ENCODE assay signal across 8 cellular contexts in the genomic region with DNA sequence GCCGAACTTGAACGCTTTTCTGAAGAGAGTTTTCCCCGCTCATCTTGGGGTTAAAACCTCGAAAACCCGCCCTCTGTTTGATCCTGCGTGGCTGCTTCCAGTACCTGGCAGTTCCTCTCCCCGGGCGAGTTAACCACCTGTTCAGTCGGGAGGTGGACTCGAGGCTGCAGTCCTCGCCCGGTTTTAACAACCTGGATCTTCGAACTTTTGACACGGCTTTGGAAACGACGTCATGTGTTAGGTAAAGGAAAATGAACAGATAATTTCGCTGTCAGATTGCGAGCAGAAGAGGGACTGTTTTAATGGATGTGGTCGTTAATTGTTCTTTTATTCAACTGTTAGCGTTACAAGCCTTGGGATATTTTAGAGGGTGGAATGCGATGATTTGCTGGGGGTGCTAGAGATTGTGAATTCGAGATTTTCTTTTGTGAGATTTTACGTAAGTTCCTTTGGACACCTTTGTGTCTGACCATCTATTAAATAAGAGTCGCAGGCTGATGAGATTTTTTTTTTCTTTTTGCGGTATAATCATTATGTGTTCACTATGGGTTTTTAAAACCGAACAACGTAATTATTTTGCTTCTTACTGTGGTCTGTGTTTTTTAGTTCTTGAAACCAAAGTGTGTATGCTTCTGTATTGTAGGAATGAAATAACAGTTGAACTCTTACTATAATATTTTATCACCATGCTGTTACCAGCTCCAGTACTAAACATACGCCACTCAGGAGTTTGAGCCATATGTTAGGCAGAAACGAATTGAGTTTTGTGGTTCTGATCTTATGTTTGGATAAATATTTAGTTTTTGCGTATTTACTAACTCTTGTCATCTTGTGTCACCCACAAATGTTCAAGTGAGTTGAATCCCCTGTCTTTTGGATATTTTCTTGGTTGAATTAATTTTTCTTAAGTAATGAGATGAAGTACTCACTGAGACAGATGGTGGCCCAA.
DNase-seq lines count a peak whose midpoint lies in the region; ATAC-seq and FAIRE-seq lines count a peak whose summit lies in the region.

No MANE protein-coding gene starts in this region.

- peak overlapping the region; percentile 83 to 90 for H3K4me3 ChIP-seq in mucosa of rectum (ENCODE audit: low read length in 2 of 2)

- no peaks in the 10 kb centered on the region for H3K27me3 ChIP-seq in mucosa of rectum (ENCODE audit: control insufficient read depth in 2 of 2, insufficient read depth in 2 of 2, low read length in 2 of 2)

- FAIRE-seq in RCC 7860 (lab: Jason Lieb, UNC), result peak; percentile 25

- peaks cover 16 to 39% of the 10 kb centered on the region in 2 donors for H3K4me1 Mint-ChIP-seq in effector memory CD8-positive, alpha-beta T cell (ENCODE audit: low read depth in 2 of 2)

- H3K4me1 ChIP-seq in mucosa of rectum (ENCODE audit: control insufficient read depth in 2 of 2, insufficient read depth in 2 of 2, low read length in 2 of 2), result peaks cover 3 to 9% of the 10 kb centered on the region in 2 donors

- peaks cover 0 to 2% of the 10 kb centered on the region in 2 donors for H3K9me3 ChIP-seq in mucosa of rectum (ENCODE audit: control insufficient read depth in 2 of 2, low read length in 2 of 2)

- H3K9ac ChIP-seq in mucosa of rectum (ENCODE audit: low read depth in 1 of 2, low read length in 2 of 2), result peak overlapping the region; percentile 81 to 94

- peak overlapping the region; percentile 94 to 97 for H3K27ac Mint-ChIP-seq in effector memory CD8-positive, alpha-beta T cell

- peak overlapping the region; percentile 97 for H3K27ac ChIP-seq in mucosa of rectum (ENCODE audit: low read depth in 2 of 2, low read length in 2 of 2)

- H3K27me3 Mint-ChIP-seq in effector memory CD8-positive, alpha-beta T cell, result peaks cover 0 to 3% of the 10 kb centered on the region in 2 donors

- H3K9me3 Mint-ChIP-seq in effector memory CD8-positive, alpha-beta T cell, result peaks cover 11 to 13% of the 10 kb centered on the region in 2 donors

- H3K36me3 Mint-ChIP-seq in effector memory CD8-positive, alpha-beta T cell (ENCODE audit: insufficient read depth), result peaks cover 12% of the 10 kb centered on the region

- DNase-seq in stimulated activated CD4-positive, alpha-beta T cell treated with anti-CD3 and anti-CD28 coated beads, Interleukin-2, amount 100 ng/mL, for 48 hours, result peak; percentile 41 to 44
- no peak for DNase-seq in stimulated activated CD4-positive, alpha-beta T cell treated with anti-CD3 and anti-CD28 coated beads, Interleukin-4, amount 100 ng/mL, for 1 hour
- DNase-seq in RCC 7860 (ENCODE audit: low spot score) (no peak), ecto neural progenitor cell (ENCODE audit: low spot score) (no peak), NCI-H345 (lab: John Stamatoyannopoulos, UW) (no peak)
- no peak for DNase-seq in effector memory CD8-positive, alpha-beta T cell

- H3K4me3 Mint-ChIP-seq in effector memory CD8-positive, alpha-beta T cell, result peak overlapping the region; percentile 85 to 93

- H3K36me3 ChIP-seq in mucosa of rectum (ENCODE audit: control insufficient read depth in 2 of 2, insufficient read depth in 2 of 2, low read length in 2 of 2), result no peaks in the 10 kb centered on the region

- peak; percentile 2 for ATAC-seq in HG03060 (IDR thresholded peaks at IDR 0.05; ENCODE audit: low read depth, unreplicated experiment)
- ATAC-seq in effector memory CD8-positive, alpha-beta T cell (replicated peaks), result no peak

Comparison
In these comparisons a context has a peak if more than half of its experiments do, and no peak if none do; other contexts are left out.
1. DNase-seq: peak in stimulated activated CD4-positive, alpha-beta T cell treated with anti-CD3 and anti-CD28 coated beads, Interleukin-2, amount 100 ng/mL, for 48 hours (2 of 2); none in stimulated activated CD4-positive, alpha-beta T cell treated with anti-CD3 and anti-CD28 coated beads, Interleukin-4, amount 100 ng/mL, for 1 hour (single experiment), RCC 7860 (single experiment), effector memory CD8-positive, alpha-beta T cell (0 of 3), ecto neural progenitor cell (single experiment) and NCI-H345 (single experiment).